8 cellular contexts compared by ENCODE assay signal in genomic region chr3:146252445-146252844, GRCh38. TPM values are rescaled to one million over a fixed set of nuclear protein-coding genes. Genes with fewer than 3 reads are reported as not detected.
A peak's percentile ranks its signal among the peaks of the same experiment; 100 is the strongest.
DNase-seq lines count a peak whose midpoint lies in the region; ATAC-seq and TF ChIP-seq lines count a peak whose summit lies in the region.
"Not testable (repeated sequence)": the region's sequence is repeated elsewhere in the genome, so short reads cannot be mapped to it uniquely, and the experiment has no call there.
"Had no signal": no experiment of that assay in that cellular context is flagged by ENCODE, and none has a peak within 500 bp of the region (broad histone marks: within the 10 kb centered on the region; RNA-seq: fewer than 3 reads in every experiment).

No MANE protein-coding gene starts in this region.

- H3K4me3 Mint-ChIP-seq in immature natural killer cell (peak overlapping the region in 3 of 5 donors; percentile 5 to 41 (median 36)), nephron (peak overlapping the region; percentile 54 to 96 (median 70))

- TF ChIP-seq CTCF in adrenal gland (IDR thresholded peaks at IDR 0.05); esophagus squamous epithelium (IDR thresholded peaks at IDR 0.05); nephron (IDR thresholded peaks at IDR 0.05; ENCODE audit: unreplicated experiment in 3 of 3); sigmoid colon (IDR thresholded peaks at IDR 0.05); thoracic aorta (IDR thresholded peaks at IDR 0.05); upper lobe of right lung (IDR thresholded peaks at IDR 0.05): not testable (repeated sequence)

- intact Hi-C loops in adrenal gland (cut with DNase I); esophagus squamous epithelium (cut with DNase I); upper lobe of right lung (cut with DNase I): not testable (repeated sequence)
- intact Hi-C loops in sigmoid colon (cut with DNase I): loop anchor here (5.0 kb wide), 1 partner anchor 35 kb away; no protein-coding TSS in a partner anchor

- TF ChIP-seq EP300 in sigmoid colon (IDR thresholded peaks at IDR 0.05): not testable (repeated sequence)

- H3K36me3 ChIP-seq in adrenal gland (replicated peaks in 1 of 2); esophagus squamous epithelium; sigmoid colon; thoracic aorta; upper lobe of right lung: not testable (repeated sequence)

- not testable (repeated sequence) for H3K27me3 ChIP-seq in adrenal gland; esophagus squamous epithelium; sigmoid colon; thoracic aorta (replicated peaks; ENCODE audit: insufficient read depth); upper lobe of right lung

- peaks cover 0 to 10% (median 0%) of the 10 kb centered on the region in 6 donors for H3K9me3 Mint-ChIP-seq in immature natural killer cell
- H3K9me3 Mint-ChIP-seq in nephron: peaks cover 15% of the 10 kb centered on the region

- peak overlapping the region; percentile 93 to 96 (median 95) for H3K27ac ChIP-seq in adrenal gland
- H3K27ac ChIP-seq in esophagus squamous epithelium: peak overlapping the region in 3 of 4 donors; percentile 62 to 94 (median 86)
- H3K27ac ChIP-seq in sigmoid colon: peak overlapping the region; percentile 93 to 97 (median 96)
- peak overlapping the region; percentile 90 to 99 for H3K27ac ChIP-seq in thoracic aorta
- peak overlapping the region; percentile 87 for H3K27ac ChIP-seq in upper lobe of right lung

- H3K4me3 ChIP-seq in adrenal gland, esophagus squamous epithelium, sigmoid colon, thoracic aorta, upper lobe of right lung: not testable (repeated sequence)

- not testable (repeated sequence) for ATAC-seq in thoracic aorta (ENCODE audit: insufficient number of reproducible peaks, low FRiP score, low read depth); upper lobe of right lung

- DNase-seq in adrenal gland; esophagus squamous epithelium (lab: John Stamatoyannopoulos, UW); immature natural killer cell; sigmoid colon; thoracic aorta (ENCODE audit: low spot score); upper lobe of right lung: not testable (repeated sequence)

- H3K27me3 Mint-ChIP-seq in immature natural killer cell (ENCODE audit: low read depth in 3 of 3); nephron (ENCODE audit: low read depth): not testable (repeated sequence)

- H3K4me1 Mint-ChIP-seq in immature natural killer cell: not testable (repeated sequence)
- peaks cover 13% of the 10 kb centered on the region for H3K4me1 Mint-ChIP-seq in nephron

- H3K27ac Mint-ChIP-seq in immature natural killer cell: not testable (repeated sequence)
- H3K27ac Mint-ChIP-seq in nephron: peak overlapping the region in 2 of 3 experiments; percentile 80 to 91

- not testable (repeated sequence) for H3K9me3 ChIP-seq in adrenal gland (replicated peaks in 1 of 3); esophagus squamous epithelium; sigmoid colon; thoracic aorta; upper lobe of right lung

- H3K36me3 Mint-ChIP-seq in immature natural killer cell; nephron (ENCODE audit: low read depth): not testable (repeated sequence)

- TF ChIP-seq POLR2A in adrenal gland (IDR thresholded peaks at IDR 0.05); esophagus squamous epithelium (IDR thresholded peaks at IDR 0.05); sigmoid colon (IDR thresholded peaks at IDR 0.05): not testable (repeated sequence)

- H3K4me1 ChIP-seq in adrenal gland (replicated peaks in 1 of 2) (peaks cover 20 to 23% of the 10 kb centered on the region in 2 donors), esophagus squamous epithelium (peaks cover 0 to 42% (median 7%) of the 10 kb centered on the region in 3 donors), sigmoid colon (peaks cover 0 to 40% (median 29%) of the 10 kb centered on the region in 4 donors)
- not testable (repeated sequence) for H3K4me1 ChIP-seq in thoracic aorta (ENCODE audit: control insufficient read depth in 1 of 2, low read depth in 2 of 2); upper lobe of right lung

- WGBS in adrenal gland, 4 donors: 73 to 90% (median 86%) methylated on average over 10 of the region's 10 CpGs
- WGBS in esophagus squamous epithelium, 2 donors: 60 to 71% methylated on average over 10 of the region's 10 CpGs
- WGBS in sigmoid colon, 2 donors: 84 to 85% methylated on average over 10 of the region's 10 CpGs

RNA-seq across cellular contexts. Expression of gene PLSCR4, which starts 1.5 kb away (rescaled TPM):
- 100 to 1,000 TPM in 3 of 8 donors, 10 to 100 TPM in 5; 34.6 to 155 (median 76.8) TPM for total RNA-seq in adrenal gland
- 10 to 100 TPM; 21.8 to 51.1 (median 25.9) TPM for polyA plus RNA-seq in adrenal gland
- total RNA-seq in esophagus squamous epithelium: 10 to 100 TPM in 2 of 4 donors, 1 to 10 TPM in 2; 5.5 to 39.1 (median 13.4) TPM
- under 1 TPM in 1 of 3 donors, not detected in 2; 0.41 TPM for polyA plus RNA-seq in immature natural killer cell
- 10 to 100 TPM; 53.5 to 67.4 (median 56.1) TPM for total RNA-seq in sigmoid colon
- polyA plus RNA-seq in sigmoid colon: 10 to 100 TPM; 17.5 to 32.4 (median 29.8) TPM
- total RNA-seq in thoracic aorta: 100 to 1,000 TPM; 115 to 148 TPM
- total RNA-seq in upper lobe of right lung: 84.1 TPM
- total RNA-seq: CD4-positive, alpha-beta T cell had no signal
